8 cellular contexts compared by ENCODE assay signal in genomic region chr13:112587359-112587766, GRCh38. TPM values are rescaled to one million over a fixed set of nuclear protein-coding genes. Genes with fewer than 3 reads are reported as not detected.
DNase-seq lines count a peak whose midpoint lies in the region; ATAC-seq, FAIRE-seq and TF ChIP-seq lines count a peak whose summit lies in the region.

No MANE protein-coding gene starts in this region.

- peaks cover 4% of the 10 kb centered on the region for H3K36me3 Mint-ChIP-seq in activated naive CD8-positive, alpha-beta T cell

- WGBS in pancreas, 2 donors: 1% methylated on average over 38 of the region's 38 CpGs

- intact Hi-C loops in Right ventricle myocardium inferior (cut with DNase I) (no loop called here), pancreas (cut with DNase I) (no loop called here), tibial artery (cut with DNase I; ENCODE audit: low total_unique reads) (no loop called here)

- H3K27me3 ChIP-seq in SJSA1 (replicated peaks): no peaks in the 10 kb centered on the region
- H3K27me3 ChIP-seq in pancreas: no peaks in the 10 kb centered on the region
- H3K27me3 ChIP-seq in tibial artery: no peaks in the 10 kb centered on the region

- peak overlapping the region; percentile 92 for H3K27ac Mint-ChIP-seq in activated naive CD8-positive, alpha-beta T cell

- H3K4me1 Mint-ChIP-seq in activated naive CD8-positive, alpha-beta T cell (ENCODE audit: low read depth): peaks cover 45% of the 10 kb centered on the region

- peak overlapping the region; percentile 93 for H3K4me3 Mint-ChIP-seq in activated naive CD8-positive, alpha-beta T cell

- peak; percentile 51 for ATAC-seq in GM21717 (IDR thresholded peaks at IDR 0.05; ENCODE audit: unreplicated experiment)
- peak; percentile 90 for ATAC-seq in Right ventricle myocardium inferior
- peak; percentile 79 to 92 (median 82) for ATAC-seq in pancreas

- no peaks in the 10 kb centered on the region for H3K9me3 Mint-ChIP-seq in activated naive CD8-positive, alpha-beta T cell (ENCODE audit: low read depth)

- TF ChIP-seq CTCF in pancreas (IDR thresholded peaks at IDR 0.05) (no peak), tibial artery (IDR thresholded peaks at IDR 0.05) (no peak)

- in situ Hi-C loops in G401 (cut with HindIII; ENCODE audit: low sequenced_read_pairs): no loop called here

- H3K9me3 ChIP-seq in SJSA1 (replicated peaks) (0 out of 2 replicates have a peak, but pooled peaks cover 3% of the 10 kb centered on the region), pancreas (no peaks in the 10 kb centered on the region), tibial artery (no peaks in the 10 kb centered on the region)

- H3K27ac ChIP-seq in SJSA1 (peak overlapping the region; percentile 94), pancreas (peak overlapping the region; percentile 88 to 97 (median 96)), tibial artery (peak overlapping the region; percentile 85 to 88)

- H3K36me3 ChIP-seq in SJSA1 (peaks cover 17% of the 10 kb centered on the region), pancreas (no peaks in the 10 kb centered on the region), tibial artery (no peaks in the 10 kb centered on the region)

- H3K4me1 ChIP-seq in SJSA1 (replicated peaks) (peaks cover 18% of the 10 kb centered on the region), pancreas (peaks cover 7 to 13% (median 8%) of the 10 kb centered on the region in 3 donors), tibial artery (peaks cover 0 to 23% (median 7%) of the 10 kb centered on the region in 4 donors)

- FAIRE-seq in pancreas (lab: Jason Lieb, UNC): no peak

- peak; percentile 47 for DNase-seq in G401 (ENCODE audit: low spot score)
- peak; percentile 66 for DNase-seq in KG1 (lab: John Stamatoyannopoulos, UW)
- peak; percentile 97 to 99 for DNase-seq in SJSA1 (ENCODE audit: low read depth in 1 of 2, low spot score in 2 of 2)
- DNase-seq in Right ventricle myocardium inferior (ENCODE audit: missing footprints): peak; percentile 93
- peak; percentile 77 to 89 (median 86) for DNase-seq in pancreas
- peak; percentile 83 to 90 for DNase-seq in tibial artery

- no peaks in the 10 kb centered on the region for H3K27me3 Mint-ChIP-seq in activated naive CD8-positive, alpha-beta T cell

- H3K4me3 ChIP-seq in SJSA1 (peak overlapping the region; percentile 95), pancreas (peak overlapping the region; percentile 83 to 99 (median 94)), tibial artery (peak overlapping the region; percentile 77 to 98)

RNA-seq across cellular contexts. Expression of gene TUBGCP3, which starts 0.6 kb away (rescaled TPM):
- total RNA-seq in G401 (2014; rRNA removed; shearing (Covaris generic)): 13.8 and 20.6 TPM in 2 replicates
- total RNA-seq in SJSA1 (2014; rRNA removed; shearing (Covaris generic)): 23.6 and 37.3 TPM in 2 replicates
- 16.4 TPM for total RNA-seq in Right ventricle myocardium inferior
- 10 to 100 TPM; 11.3 to 20.2 (median 13.0) TPM for total RNA-seq in pancreas
- polyA plus RNA-seq in pancreas: 10 to 100 TPM in 1 of 2 donors, 1 to 10 TPM in 1; 6.3 to 12.8 TPM

Comparison
In these comparisons a context has a peak if more than half of its experiments do, and no peak if none do; other contexts are left out.
1. Peak in every context shown above with its lines: DNase-seq, ATAC-seq, H3K4me3 ChIP-seq and H3K27ac ChIP-seq.
2. DNase-seq: peak in every context shown above with its lines; median percentile 98 in SJSA1; 93 in Right ventricle myocardium inferior; 86 in tibial artery; 86 in pancreas; 66 in KG1; 47 in G401.